ENCODE assay signal across 1 cellular context in genomic region chr19:33278403-33279269, GRCh38.
A peak's percentile ranks its signal among the peaks of the same experiment; 100 is the strongest.
TF ChIP-seq lines count a peak whose summit lies in the region.

No MANE protein-coding gene starts in this region.

TF ChIP-seq in liver, 16 proteins besides CTCF, POLR2A, EP300 and RAD21:
- TF ChIP-seq SP1 (IDR thresholded peaks at IDR 0.05) (peak; percentile 89), JUND (IDR thresholded peaks at IDR 0.05) (peak in 1 of 2 donors; percentile 57), MAX (IDR thresholded peaks at IDR 0.05) (peak; percentile 42), YY1 (IDR thresholded peaks at IDR 0.05) (no peak), RXRA (IDR thresholded peaks at IDR 0.05) (peak; percentile 86 to 91), HNF4A (conservative IDR thresholded peaks at IDR 0.05) (peak; percentile 77 to 79), REST (IDR thresholded peaks at IDR 0.05) (peak; percentile 55), NR2F2 (IDR thresholded peaks at IDR 0.05) (peak; percentile 50)
- TF ChIP-seq, protein P1, sequence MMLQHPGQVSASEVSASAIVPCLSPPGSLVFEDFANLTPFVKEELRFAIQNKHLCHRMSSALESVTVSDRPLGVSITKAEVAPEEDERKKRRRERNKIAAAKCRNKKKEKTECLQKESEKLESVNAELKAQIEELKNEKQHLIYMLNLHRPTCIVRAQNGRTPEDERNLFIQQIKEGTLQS (IDR thresholded peaks at IDR 0.05) = no peak
TF ChIP-seq in liver: peak in this region for 7.
